18 cellular contexts compared by ENCODE assay signal in genomic region chr1:41479000-41479807, GRCh38. TPM values are rescaled to one million over a fixed set of nuclear protein-coding genes. Genes with fewer than 3 reads are reported as not detected.
DNase-seq lines count a peak whose midpoint lies in the region; ATAC-seq, FAIRE-seq and TF ChIP-seq lines count a peak whose summit lies in the region.
"Had no signal": no experiment of that assay in that cellular context is flagged by ENCODE, and none has a peak within 500 bp of the region (broad histone marks: within the 10 kb centered on the region; RNA-seq: fewer than 3 reads in every experiment).

No MANE protein-coding gene starts in this region.

- TF ChIP-seq POLR2A in right lobe of liver (IDR thresholded peaks at IDR 0.05): no peak
- no peak for TF ChIP-seq POLR2A in HepG2 (IDR thresholded peaks at IDR 0.05; ENCODE audit: insufficient read depth in 1 of 2, low read depth in 2 of 2, low read length in 2 of 2)

- H4K20me1 ChIP-seq in HepG2 (ENCODE audit: insufficient read depth, low read length): no peaks in the 10 kb centered on the region
- H4K20me1 ChIP-seq in fibroblast of lung (ENCODE audit: control insufficient read depth, extremely low read depth, insufficient read depth, low read length): no peaks in the 10 kb centered on the region

- H3K36me3 Mint-ChIP-seq in neural crest cell (ENCODE audit: low read depth): no peaks in the 10 kb centered on the region

- no peak overlapping the region for H3K4me3 Mint-ChIP-seq in neural crest cell
- H3K4me3 Mint-ChIP-seq: activated B cell treated with CpG ODN at 0.5 μM for 24 hours had no signal

- intact Hi-C loops in right lobe of liver (cut with DNase I) (no loop called here), HepG2 (cut with micrococcal nuclease; ENCODE audit: unreplicated experiment) (no loop called here)

- H3K9me3 Mint-ChIP-seq in neural crest cell: no peaks in the 10 kb centered on the region
- H3K9me3 Mint-ChIP-seq: activated B cell treated with CpG ODN at 0.5 μM for 24 hours had no signal

- in situ Hi-C loops in HepG2 (cut with HindIII; ENCODE audit: extremely low pct_ligation_motif_present, low pct_unique_long_range_greater_than_20kb): no loop called here
- in situ Hi-C loops in GM13976 (cut with MboI; ENCODE audit: low sequenced_read_pairs, unreplicated experiment): no loop called here

- H3K27ac Mint-ChIP-seq in neural crest cell (ENCODE audit: unreplicated experiment): peak overlapping the region; percentile 86
- H3K27ac Mint-ChIP-seq: activated B cell treated with CpG ODN at 0.5 μM for 24 hours had no signal

- 92% methylated on average over 4 of the region's 19 CpGs for WGBS in right lobe of liver (ENCODE audit: insufficient coverage, low coverage, low lambda C conversion rate, missing lambda C conversion rate)
- WGBS in HepG2 (ENCODE audit: low lambda C conversion rate): 51% methylated on average over 7 of the region's 19 CpGs

- peak in 2 of 3 donors; percentile 59 to 67 for DNase-seq in right lobe of liver
- DNase-seq in HepG2 (ENCODE audit: low spot score): no peak
- DNase-seq in fibroblast of lung (ENCODE audit: low read depth in 2 of 2): peak; percentile 71
- no peak for DNase-seq in neural crest cell (ENCODE audit: low read depth, low spot score)
- no peak for DNase-seq in inferior parietal cortex (ENCODE audit: extremely low spot score)
- DNase-seq in GM13976 (ENCODE audit: low spot score): no peak
- DNase-seq in central memory CD4-positive, alpha-beta T cell: no peak
- DNase-seq: ACHN; activated B cell treated with CpG ODN at 0.5 μM for 24 hours; activated T-cell treated with anti-CD3 and anti-CD28 coated beads, Interleukin-2, amount 50 U/mL, for 1 hour; DMS79 treated with DMSO at 0.1 percent for 48 hours; NCI-H2081 treated with DMSO at 0.1 percent for 48 hours; transverse colon had no signal

- H3K4me1 Mint-ChIP-seq in neural crest cell: peaks cover 13% of the 10 kb centered on the region
- H3K4me1 Mint-ChIP-seq: activated B cell treated with CpG ODN at 0.5 μM for 24 hours had no signal

- H3K9me3 ChIP-seq in right lobe of liver (no peaks in the 10 kb centered on the region), HepG2 (ENCODE audit: low read length) (no peaks in the 10 kb centered on the region), fibroblast of lung (ENCODE audit: control insufficient read depth, insufficient read depth, low read depth, low read length) (no peaks in the 10 kb centered on the region)
- H3K9me3 ChIP-seq: breast epithelium, transverse colon had no signal

- H3K27ac ChIP-seq in right lobe of liver (no peak overlapping the region), HepG2 (ENCODE audit: extremely low read length, insufficient read depth, low read length) (no peak overlapping the region), fibroblast of lung (ENCODE audit: insufficient read depth, low read length) (no peak overlapping the region)
- H3K27ac ChIP-seq: breast epithelium, HL-60 had no signal

- TF ChIP-seq CTCF in right lobe of liver (IDR thresholded peaks at IDR 0.05) (no peak), HepG2 (CRISPR knock-in tag; IDR thresholded peaks at IDR 0.05) (no peak), fibroblast of lung (conservative IDR thresholded peaks at IDR 0.05 in 1 of 2, IDR thresholded peaks at IDR 0.05 in 1 of 2; ENCODE audit: low read depth in 1 of 2, low read length in 2 of 2) (no peak), neural crest cell (conservative IDR thresholded peaks at IDR 0.05) (no peak), GM13976 (IDR thresholded peaks at IDR 0.05; ENCODE audit: borderline replicate concordance, control extremely low read depth, extremely low read depth, insufficient read depth, missing control alignments) (no peak)

- H3K4me2 ChIP-seq in HepG2 (ENCODE audit: low read depth, low read length): no peak overlapping the region
- H3K4me2 ChIP-seq in fibroblast of lung (ENCODE audit: extremely low read depth, insufficient read depth, low read length): no peak overlapping the region

- H3K36me3 ChIP-seq in right lobe of liver: no peaks in the 10 kb centered on the region
- H3K36me3 ChIP-seq in HepG2 (replicated peaks in 1 of 2; ENCODE audit: control insufficient read depth in 1 of 2, insufficient read depth in 2 of 2, low read length in 2 of 2): no peaks in the 10 kb centered on the region
- no peaks in the 10 kb centered on the region for H3K36me3 ChIP-seq in fibroblast of lung (ENCODE audit: control insufficient read depth, insufficient read depth, low read length)
- H3K36me3 ChIP-seq: breast epithelium, transverse colon had no signal

- H3K9ac ChIP-seq in HepG2 (ENCODE audit: insufficient read depth, low read depth, low read length): no peak overlapping the region
- no peak overlapping the region for H3K9ac ChIP-seq in fibroblast of lung (ENCODE audit: insufficient read depth, low read length)

- H3K4me1 ChIP-seq in right lobe of liver (peaks cover 0 to 51% (median 13%) of the 10 kb centered on the region in 4 donors), HepG2 (ENCODE audit: insufficient read depth, low read length) (peaks cover 42% of the 10 kb centered on the region), fibroblast of lung (ENCODE audit: control insufficient read depth, extremely low read depth, insufficient read depth, low read length) (no peaks in the 10 kb centered on the region)

- ATAC-seq in right lobe of liver: peak in 1 of 4 donors; percentile 22
- no peak for ATAC-seq in HepG2
- no peak for ATAC-seq in HG02870 (IDR thresholded peaks at IDR 0.05; ENCODE audit: unreplicated experiment)

- H3K27me3 Mint-ChIP-seq in neural crest cell (ENCODE audit: low read depth): no peaks in the 10 kb centered on the region

- H2AFZ ChIP-seq in HepG2 (ENCODE audit: low read length): no peak overlapping the region
- H2AFZ ChIP-seq in fibroblast of lung (ENCODE audit: low read length): no peak overlapping the region

- H3K4me3 ChIP-seq in right lobe of liver (no peak overlapping the region), HepG2 (replicated peaks in 1 of 3; ENCODE audit: insufficient read depth in 1 of 3, low read depth in 2 of 3, low read length in 3 of 3) (no peak overlapping the region), fibroblast of lung (replicated peaks in 1 of 4; ENCODE audit: control extremely low read depth in 1 of 4, insufficient read depth in 1 of 4, low read depth in 3 of 4, low read length in 4 of 4) (no peak overlapping the region)
- H3K4me3 ChIP-seq: breast epithelium, transverse colon had no signal

- no peak for FAIRE-seq in HepG2 (lab: Jason Lieb, UNC)
- FAIRE-seq: GM12891 had no signal

- TF ChIP-seq EP300 in HepG2 (IDR thresholded peaks at IDR 0.05; ENCODE audit: low read depth in 2 of 2, low read length in 2 of 2) (no peak), HepG2 (CRISPR knock-in tag; IDR thresholded peaks at IDR 0.05; ENCODE audit: borderline replicate concordance) (no peak)

- BruUV-seq in HepG2 (replicated peaks; lab: Mats Ljungman, UMichigan): no TSS peak

- CTCF ChIA-PET in HepG2 (lab: Yijun Ruan, JAX; ENCODE audit: low intra/inter-chr PET ratio, low total read pairs): no interaction called here

- POLR2A ChIA-PET in HepG2 (lab: Yijun Ruan, JAX): no interaction called here

- no peaks in the 10 kb centered on the region for H3K79me2 ChIP-seq in HepG2 (ENCODE audit: insufficient read depth, low read length)
- no peaks in the 10 kb centered on the region for H3K79me2 ChIP-seq in fibroblast of lung (ENCODE audit: control insufficient read depth, insufficient read depth, low read length)

- H3K27me3 ChIP-seq in right lobe of liver (no peaks in the 10 kb centered on the region), HepG2 (ENCODE audit: control insufficient read depth in 1 of 2, insufficient read depth in 2 of 2, low read length in 2 of 2) (no peaks in the 10 kb centered on the region; a peak in 1 of 5 replicates), fibroblast of lung (ENCODE audit: control insufficient read depth, insufficient read depth, low read length) (no peaks in the 10 kb centered on the region)
- H3K27me3 ChIP-seq: breast epithelium, transverse colon had no signal

- no peak for TF ChIP-seq RAD21 in HepG2 (CRISPR knock-in tag; IDR thresholded peaks at IDR 0.05)

TF ChIP-seq in HepG2, 621 proteins besides CTCF, POLR2A, EP300 and RAD21:
- TF ChIP-seq NCOA5 (CRISPR knock-in tag; IDR thresholded peaks at IDR 0.05): no peak

RNA-seq across cellular contexts. Expression of gene EDN2, which starts 5.3 kb away (rescaled TPM):
- 1 to 10 TPM in 1 of 6 experiments, under 1 TPM in 3, not detected in 2; 0.18 to 1.6 (median 0.31) TPM for total RNA-seq in right lobe of liver
- not detected in 2 replicates for total RNA-seq in HepG2 (2016; rRNA removed; fragmentation: Illumina TruSeq; extraction: Trizol)
- total RNA-seq in HepG2 (2016; cell fraction: cytosol; rRNA removed; fragmentation: Illumina TruSeq; extraction: Trizol; ENCODE audit: low read depth): not detected in 2 replicates
- total RNA-seq in HepG2 (2016; cell fraction: insoluble cytoplasmic fraction; rRNA removed; fragmentation: Illumina TruSeq; extraction: Trizol): not detected in 2 replicates
- not detected in 2 replicates for total RNA-seq in HepG2 (2016; cell fraction: membrane; rRNA removed; fragmentation: Illumina TruSeq; extraction: Trizol)
- not detected in 2 replicates for total RNA-seq in HepG2 (2016; cell fraction: nucleus; rRNA removed; fragmentation: Illumina TruSeq; extraction: Trizol)
- not detected in 2 replicates for polyA plus RNA-seq in HepG2 (2011; rRNA removed)
- polyA plus RNA-seq in HepG2 (2011; cell fraction: cytosol; rRNA removed): not detected in 2 replicates
- not detected in 2 replicates for polyA plus RNA-seq in HepG2 (2011; cell fraction: nucleus; rRNA removed)
- polyA plus RNA-seq in HepG2 (2012): not detected in 2 replicates
- not detected in 2 replicates for polyA plus RNA-seq in HepG2 (2016; cell fraction: cytosol; fragmentation: Illumina TruSeq; extraction: Trizol; ENCODE audit: low read depth)
- polyA plus RNA-seq in HepG2 (2016; cell fraction: insoluble cytoplasmic fraction; fragmentation: Illumina TruSeq; extraction: Trizol; ENCODE audit: low read depth): not detected in 2 replicates
- not detected in 2 replicates for polyA plus RNA-seq in HepG2 (2016; cell fraction: membrane; fragmentation: Illumina TruSeq; extraction: Trizol; ENCODE audit: low read depth)
- polyA plus RNA-seq in HepG2 (2016; cell fraction: nucleus; fragmentation: Illumina TruSeq; extraction: Trizol; ENCODE audit: insufficient read depth, low read depth): not detected in 2 replicates
- 1.1 TPM in 1 of 2 replicates, not detected in the other for polyA minus RNA-seq in HepG2 (2011; rRNA and poly(A)+ RNA removed; ENCODE audit: low replicate concordance)
- not detected in 2 replicates for polyA minus RNA-seq in HepG2 (2011; cell fraction: cytosol; rRNA and poly(A)+ RNA removed)
- polyA minus RNA-seq in HepG2 (2011; cell fraction: nucleus; rRNA and poly(A)+ RNA removed): not detected in 2 replicates
- not detected in 2 replicates for total RNA-seq in fibroblast of lung
- not detected in 2 replicates for polyA plus RNA-seq in fibroblast of lung
- polyA plus RNA-seq in fibroblast of lung (2012): not detected in 2 replicates
- not detected in 2 replicates for polyA minus RNA-seq in fibroblast of lung (ENCODE audit: low replicate concordance)
- not detected in 2 replicates for total RNA-seq in neural crest cell
- total RNA-seq: activated B cell treated with CpG ODN at 0.5 μM for 24 hours, skeletal muscle tissue had no signal

Comparison
In these comparisons a context has a peak if more than half of its experiments do, and no peak if none do; other contexts are left out.
1. DNase-seq: peak in right lobe of liver (2 of 3) and fibroblast of lung (2 of 2); none in HepG2 (single experiment), neural crest cell (single experiment), inferior parietal cortex (single experiment), GM13976 (single experiment) and central memory CD4-positive, alpha-beta T cell (single experiment).